10 cellular contexts compared by ENCODE assay signal in the genomic region with DNA sequence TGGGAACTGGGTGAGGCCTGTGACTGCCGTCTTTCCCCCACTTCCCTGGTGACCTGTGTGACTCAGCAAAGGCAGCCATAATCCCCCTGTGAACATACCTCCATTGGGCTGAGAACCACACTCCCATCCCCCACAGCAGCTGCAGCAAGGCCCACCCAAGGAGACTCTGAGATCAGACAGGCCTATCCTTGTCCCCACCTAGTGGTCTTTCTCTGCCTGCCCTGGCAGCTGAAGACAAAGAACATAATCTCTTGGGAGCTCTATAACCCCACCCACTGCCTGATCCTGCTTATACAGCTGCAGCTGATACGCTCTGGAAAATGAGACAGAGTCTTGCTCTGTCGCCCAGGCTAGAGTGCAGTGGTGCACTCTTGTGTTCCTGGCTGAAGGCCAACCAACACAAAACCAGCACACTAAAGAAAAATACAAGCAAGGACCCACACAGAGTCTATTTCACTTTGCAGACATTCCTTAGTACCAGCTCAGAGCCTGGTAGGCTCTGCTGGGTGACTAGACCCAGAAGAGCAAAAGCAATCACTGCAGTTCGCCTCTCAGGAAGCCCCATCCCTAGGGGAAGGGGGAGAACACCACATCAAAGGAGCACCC.
DNase-seq lines count a peak whose midpoint lies in the region; ATAC-seq and TF ChIP-seq lines count a peak whose summit lies in the region.
"Had no signal": no experiment of that assay in that cellular context is flagged by ENCODE, and none has a peak within 500 bp of the region (broad histone marks: within the 10 kb centered on the region; RNA-seq: fewer than 3 reads in every experiment).

No MANE protein-coding gene starts in this region.

- H2AFZ ChIP-seq in Karpas-422 (ENCODE audit: low read length), result no peak overlapping the region

- H3K9me3 ChIP-seq in Karpas-422 (ENCODE audit: low read length) (no peaks in the 10 kb centered on the region), gastroesophageal sphincter (peaks cover 0 to 3% (median 0%) of the 10 kb centered on the region in 3 donors)
- H3K9me3 ChIP-seq: tibial nerve had no signal

- TF ChIP-seq CTCF in gastroesophageal sphincter (IDR thresholded peaks at IDR 0.05), result no peak
- no peak for TF ChIP-seq CTCF in GM10248 (IDR thresholded peaks at IDR 0.05; ENCODE audit: control extremely low read depth, extremely low read depth, low read depth, missing control alignments)

- H3K9ac ChIP-seq in Karpas-422 (ENCODE audit: low read length), result no peak overlapping the region

- no peak overlapping the region for H3K27ac ChIP-seq in Karpas-422 (ENCODE audit: low read length)
- no peak overlapping the region for H3K27ac ChIP-seq in gastroesophageal sphincter
- H3K27ac ChIP-seq: tibial nerve, VCaP had no signal

- H3K4me1 ChIP-seq in Karpas-422 (ENCODE audit: low read length), result peaks cover 10% of the 10 kb centered on the region
- no peaks in the 10 kb centered on the region for H3K4me1 ChIP-seq in gastroesophageal sphincter

- TF ChIP-seq EP300 in gastroesophageal sphincter (IDR thresholded peaks at IDR 0.05), result no peak

- POLR2A ChIA-PET in GM10248 (lab: Yijun Ruan, JAX), result no interaction called here

- DNase-seq in D341Med (ENCODE audit: low spot score) (peak; percentile 61), HS-27A (ENCODE audit: low read depth) (peak; percentile 88), SK-N-DZ (ENCODE audit: low spot score) (peak; percentile 83), iPS-NIHi11 (ENCODE audit: low spot score) (peak; percentile 57), Karpas-422 (no peak), GM10248 (ENCODE audit: extremely low spot score) (no peak)

- H3K27me3 ChIP-seq in Karpas-422 (ENCODE audit: low read length), result no peaks in the 10 kb centered on the region
- H3K27me3 ChIP-seq in gastroesophageal sphincter, result no peaks in the 10 kb centered on the region
- H3K27me3 ChIP-seq: tibial nerve had no signal

- H3K9me2 ChIP-seq in Karpas-422 (replicated peaks; ENCODE audit: insufficient read depth, low read length), result no peaks in the 10 kb centered on the region

- WGBS in gastroesophageal sphincter (ENCODE audit: low coverage in 1 of 2), 2 donors, result 33 to 63% methylated on average over 2 of the region's 4 CpGs

- no peak overlapping the region for H3K4me2 ChIP-seq in Karpas-422 (ENCODE audit: low read depth, low read length, poor library complexity, severe bottlenecking)

- H3K4me3 ChIP-seq in Karpas-422 (ENCODE audit: low read length), result no peak overlapping the region
- no peak overlapping the region for H3K4me3 ChIP-seq in gastroesophageal sphincter
- H3K4me3 ChIP-seq: tibial nerve had no signal

- CTCF ChIA-PET in GM10248 (lab: Yijun Ruan, JAX), result interaction anchor here (1.2 kb wide), 2 partner anchors 16 to 21 kb away, joined by 3 read pairs; no protein-coding TSS in a partner anchor

- no peaks in the 10 kb centered on the region for H3K79me2 ChIP-seq in Karpas-422 (ENCODE audit: low read length)

- no peaks in the 10 kb centered on the region for H4K20me1 ChIP-seq in Karpas-422 (ENCODE audit: insufficient read depth, low read depth, low read length)

- ATAC-seq in gastroesophageal sphincter, result no peak
- ATAC-seq in HG03342 (IDR thresholded peaks at IDR 0.05; ENCODE audit: unreplicated experiment), result no peak

- no peak for TF ChIP-seq POLR2A in gastroesophageal sphincter (IDR thresholded peaks at IDR 0.05)

- no peaks in the 10 kb centered on the region for H3K36me3 ChIP-seq in Karpas-422 (ENCODE audit: insufficient read depth, low read length)
- H3K36me3 ChIP-seq in gastroesophageal sphincter, result no peaks in the 10 kb centered on the region
- H3K36me3 ChIP-seq: tibial nerve had no signal

Comparison
In these comparisons a context has a peak if more than half of its experiments do, and no peak if none do; other contexts are left out.
1. DNase-seq: peak in D341Med (single experiment), HS-27A (single experiment), SK-N-DZ (single experiment) and iPS-NIHi11 (single experiment); none in Karpas-422 (single experiment) and GM10248 (single experiment).